20 cellular contexts compared by ENCODE assay signal in the genomic region with DNA sequence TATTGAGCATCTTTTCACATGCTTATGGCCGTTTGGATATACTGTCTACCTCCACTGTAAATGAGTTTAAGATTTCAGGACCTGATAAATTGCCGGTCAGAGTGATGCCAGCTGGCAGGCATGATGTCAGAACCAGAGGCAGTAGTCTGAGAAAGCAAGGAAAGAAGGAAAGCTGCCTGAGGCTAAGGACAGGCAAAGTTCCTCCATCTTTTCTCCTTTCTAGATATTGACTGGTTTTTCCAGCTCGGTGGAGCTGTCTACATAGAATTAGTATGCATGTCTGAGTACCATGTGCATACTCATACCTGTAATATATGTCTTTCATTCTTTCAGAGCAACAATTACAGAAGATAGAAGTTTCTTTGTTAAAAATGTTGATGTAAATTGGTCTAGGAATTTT.
"Had no signal": no experiment of that assay in that cellular context is flagged by ENCODE, and none has a peak within 500 bp of the region (broad histone marks: within the 10 kb centered on the region; RNA-seq: fewer than 3 reads in every experiment).

No MANE protein-coding gene starts in this region.

- DNase-seq: colonic mucosa; cortex of kidney; effector CD8-positive, alpha-beta T cell; effector memory CD8-positive, alpha-beta T cell; endodermal cell; foreskin fibroblast; foreskin melanocyte; gastrocnemius medialis; glutamatergic neuron; head of caudate nucleus; heart right ventricle; hippocampal formation; left cardiac atrium; left lung; left ventricle myocardium superior; lower lobe of right lung; mesenchymal stem cell; mucosa of descending colon had no signal

- H3K27me3 Mint-ChIP-seq: dendritic cell treated with granulocyte-macrophage colony-stimulating factor and Interleukin-4, amounts not matched to agents 40 ng/mL and 50 ng/mL, for 4 days; effector memory CD8-positive, alpha-beta T cell had no signal

- H3K9me3 Mint-ChIP-seq: effector memory CD8-positive, alpha-beta T cell; endodermal cell; mesothelial cell of epicardium had no signal

- H3K4me1 Mint-ChIP-seq: endodermal cell, mesothelial cell of epicardium had no signal

- H3K4me3 Mint-ChIP-seq: dendritic cell treated with granulocyte-macrophage colony-stimulating factor and Interleukin-4, amounts not matched to agents 40 ng/mL and 50 ng/mL, for 4 days; effector memory CD8-positive, alpha-beta T cell; endodermal cell; mesothelial cell of epicardium had no signal

- ATAC-seq: effector memory CD8-positive, alpha-beta T cell; gastrocnemius medialis; heart right ventricle; left cardiac atrium; left lung; left ventricle myocardium superior; lower lobe of right lung; mucosa of descending colon had no signal

- H3K27ac Mint-ChIP-seq: dendritic cell treated with granulocyte-macrophage colony-stimulating factor and Interleukin-4, amounts not matched to agents 40 ng/mL and 50 ng/mL, for 4 days; effector memory CD8-positive, alpha-beta T cell; endodermal cell; mesothelial cell of epicardium had no signal
